Comparison of ENCODE assay signal across 20 cellular contexts in the genomic region with DNA sequence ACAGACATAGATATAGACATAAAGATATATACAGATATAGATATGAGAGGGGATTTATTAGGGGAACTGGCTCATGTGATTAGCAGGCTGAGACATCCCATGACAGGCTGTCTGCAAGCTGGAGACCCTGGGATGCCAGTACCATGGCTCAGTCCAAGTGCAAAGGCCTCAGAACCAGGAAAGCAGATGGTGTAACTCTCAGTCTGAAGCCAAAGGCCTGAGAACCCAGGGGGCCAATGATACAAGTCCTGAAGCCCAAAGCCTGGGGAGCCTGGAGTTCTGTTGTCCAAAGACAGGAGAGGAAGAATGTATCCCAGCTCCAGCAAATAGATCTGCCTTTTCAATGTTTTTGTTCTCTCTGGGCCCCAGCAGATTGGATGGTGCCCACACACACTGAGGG. TPM values are rescaled to one million over a fixed set of nuclear protein-coding genes. Genes with fewer than 3 reads are reported as not detected.
DNase-seq lines count a peak whose midpoint lies in the region; ATAC-seq and TF ChIP-seq lines count a peak whose summit lies in the region.
"Had no signal": no experiment of that assay in that cellular context is flagged by ENCODE, and none has a peak within 500 bp of the region (broad histone marks: within the 10 kb centered on the region; RNA-seq: fewer than 3 reads in every experiment).

No MANE protein-coding gene starts in this region.

- H3K4me3 ChIP-seq in left ventricle myocardium inferior: no peak overlapping the region
- H3K4me3 ChIP-seq: coronary artery, esophagus squamous epithelium, Peyer's patch, vagina had no signal

- peaks cover 81% of the 10 kb centered on the region for H3K4me1 Mint-ChIP-seq in central memory CD8-positive, alpha-beta T cell
- peaks cover 80 to 89% of the 10 kb centered on the region in 2 donors for H3K4me1 Mint-ChIP-seq in natural killer cell

- intact Hi-C loops in left ventricle myocardium inferior (cut with micrococcal nuclease) (no loop called here), cardiac septum (cut with DNase I) (no loop called here), natural killer cell (cut with micrococcal nuclease) (loop anchor here (5.0 kb wide), 2 partner anchors 53 to 558 kb away; a partner anchor contains a TSS)

- peak overlapping the region; percentile 60 for H3K27ac Mint-ChIP-seq in central memory CD8-positive, alpha-beta T cell (ENCODE audit: low read depth)
- peak overlapping the region; percentile 72 to 86 for H3K27ac Mint-ChIP-seq in natural killer cell

- ATAC-seq in central memory CD8-positive, alpha-beta T cell (replicated peaks; ENCODE audit: extremely low read depth, poor library complexity, severe bottlenecking): no peak
- ATAC-seq in natural killer cell: no peak
- ATAC-seq: left lobe of liver; stimulated activated naive CD8-positive, alpha-beta T cell treated with anti-CD3 and anti-CD28 coated beads, Interleukin-15, Interleukin-2, amounts not matched to agents 100 U/mL and 50 U/mL, for 24 hours had no signal

- no peaks in the 10 kb centered on the region for H3K9me3 ChIP-seq in left ventricle myocardium inferior (replicated peaks)
- H3K9me3 ChIP-seq: esophagus squamous epithelium, Peyer's patch, vagina had no signal

- H3K4me1 ChIP-seq in left ventricle myocardium inferior: peaks cover 98% of the 10 kb centered on the region

- peaks cover 5% of the 10 kb centered on the region for H3K36me3 Mint-ChIP-seq in central memory CD8-positive, alpha-beta T cell (ENCODE audit: insufficient read depth)
- no peaks in the 10 kb centered on the region for H3K36me3 Mint-ChIP-seq in natural killer cell

- no peaks in the 10 kb centered on the region for H3K27me3 Mint-ChIP-seq in central memory CD8-positive, alpha-beta T cell
- no peaks in the 10 kb centered on the region for H3K27me3 Mint-ChIP-seq in natural killer cell (ENCODE audit: low read depth in 2 of 2)

- no peaks in the 10 kb centered on the region for H3K27me3 ChIP-seq in left ventricle myocardium inferior (ENCODE audit: low read depth)
- H3K27me3 ChIP-seq: esophagus squamous epithelium, Peyer's patch, vagina had no signal

- TF ChIP-seq CTCF in left ventricle myocardium inferior (IDR thresholded peaks at IDR 0.05; ENCODE audit: borderline replicate concordance) (no peak), natural killer cell (IDR thresholded peaks at IDR 0.05) (no peak)

- H3K36me3 ChIP-seq in left ventricle myocardium inferior: no peaks in the 10 kb centered on the region
- H3K36me3 ChIP-seq: esophagus squamous epithelium, Peyer's patch, vagina had no signal

- no peak overlapping the region for H3K4me3 Mint-ChIP-seq in central memory CD8-positive, alpha-beta T cell
- H3K4me3 Mint-ChIP-seq in natural killer cell: peak overlapping the region; percentile 45

- H3K27ac ChIP-seq in left ventricle myocardium inferior (replicated peaks): peak overlapping the region; percentile 89
- H3K27ac ChIP-seq: coronary artery, vagina had no signal

- no peaks in the 10 kb centered on the region for H3K9me3 Mint-ChIP-seq in central memory CD8-positive, alpha-beta T cell
- no peaks in the 10 kb centered on the region for H3K9me3 Mint-ChIP-seq in natural killer cell
- H3K9me3 Mint-ChIP-seq: neural crest cell had no signal

- no peak for DNase-seq in left ventricle myocardium inferior
- no peak for DNase-seq in cardiac septum (ENCODE audit: low spot score)
- no peak for DNase-seq in central memory CD8-positive, alpha-beta T cell (ENCODE audit: low spot score in 2 of 2)
- no peak for DNase-seq in natural killer cell
- DNase-seq in NCI-H1105 treated with DMSO at 0.1 percent for 48 hours (lab: John Stamatoyannopoulos, UW): no peak
- no peak for DNase-seq in NCI-H446 treated with DMSO at 0.1 percent for 48 hours (lab: John Stamatoyannopoulos, UW)
- no peak for DNase-seq in putamen (ENCODE audit: low spot score)
- no peak for DNase-seq in epidermal melanocyte (ENCODE audit: insufficient read length, low spot score)
- DNase-seq: activated CD4-positive, CD25-positive, alpha-beta regulatory T cell treated with anti-CD3 and anti-CD28 coated beads, Interleukin-2, amount 50 U/mL, for 72 hours; activated CD8-positive, alpha-beta memory T cell treated with anti-CD3 and anti-CD28 coated beads, Interleukin-2, amount 50 U/mL, for 48 hours; esophagus squamous epithelium; NCI-H187 treated with DMSO at 0.1 percent for 48 hours; NCI-H526; Peyer's patch; stimulated activated naive CD8-positive, alpha-beta T cell treated with anti-CD3 and anti-CD28 coated beads, Interleukin-15, Interleukin-2, amounts not matched to agents 100 U/mL and 50 U/mL, for 24 hours; T-helper 2 cell had no signal

RNA-seq across cellular contexts. Expression of a gene that starts 5.5 kb away (rescaled TPM):
- total RNA-seq in left ventricle myocardium inferior (270 TPM), cardiac septum (195 TPM), natural killer cell (100 to 1,000 TPM in 2 of 3 donors, 10 to 100 TPM in 1; 88.4 to 104 (median 103) TPM)

RNA-seq across cellular contexts. Expression of a gene that starts 21.1 kb away (rescaled TPM):
- total RNA-seq in left ventricle myocardium inferior (not detected), cardiac septum (not detected), natural killer cell (not detected)
- total RNA-seq: left lobe of liver, neural crest cell, Peyer's patch, vagina had no signal

RNA-seq across cellular contexts. Expression of a gene that starts 52.7 kb away (rescaled TPM):
- total RNA-seq in left ventricle myocardium inferior: 83.5 TPM
- total RNA-seq in cardiac septum: 65.7 TPM
- total RNA-seq in natural killer cell: 10 to 100 TPM; 26.9 to 31.5 (median 27.3) TPM
